ENCODE assay signal across 26 cellular contexts in the genomic region with DNA sequence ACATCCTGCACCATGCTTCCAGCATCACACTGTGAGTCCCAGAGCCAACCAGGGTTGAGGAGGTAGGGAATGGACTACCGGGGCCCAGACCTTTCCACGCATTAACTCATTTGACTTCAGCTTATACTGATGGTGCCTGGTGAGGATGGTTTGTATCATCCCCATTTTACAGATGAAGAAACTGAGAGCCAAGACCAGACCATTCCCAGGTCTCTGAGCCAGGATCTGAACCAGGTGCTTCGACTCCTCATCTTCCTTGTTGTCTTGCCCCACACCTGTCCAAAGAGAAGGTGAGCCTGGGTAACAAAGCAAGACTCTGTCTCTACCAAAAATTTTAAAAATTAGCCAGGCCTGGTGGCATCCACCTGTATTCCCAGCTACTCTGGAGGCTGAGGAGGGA.
"Had no signal": no experiment of that assay in that cellular context is flagged by ENCODE, and none has a peak within 500 bp of the region (broad histone marks: within the 10 kb centered on the region; RNA-seq: fewer than 3 reads in every experiment).

No MANE protein-coding gene starts in this region.

- H3K36me3 ChIP-seq: ascending aorta, breast epithelium had no signal

- H3K27me3 ChIP-seq: ascending aorta, breast epithelium, dorsolateral prefrontal cortex had no signal

- FAIRE-seq: frontal cortex had no signal

- DNase-seq: activated CD4-positive, alpha-beta memory T cell treated with anti-CD3 and anti-CD28 coated beads, Interleukin-2, amount 10 ng/mL, durations not matched to agents 7 days and 5 days; activated CD4-positive, alpha-beta T cell treated with anti-CD3 and anti-CD28 coated beads for 1 hour; activated CD4-positive, alpha-beta T cell treated with anti-CD3 and anti-CD28 coated beads for 4 hours; activated CD4-positive, alpha-beta T cell treated with anti-CD3 and anti-CD28 coated beads, Interleukin-2, amount 10 ng/mL, durations not matched to agents 7 days and 5 days; activated CD4-positive, alpha-beta T cell treated with anti-CD3 and anti-CD28 coated beads, Interleukin-2, amount 50 U/mL, for 4 hours; activated CD8-positive, alpha-beta memory T cell treated with anti-CD3 and anti-CD28 coated beads, Interleukin-2, amount 50 U/mL, for 48 hours; activated gamma-delta T cell; activated naive CD4-positive, alpha-beta T cell; activated naive CD4-positive, alpha-beta T cell treated with anti-CD3 and anti-CD28 coated beads, Interleukin-2, amount 10 ng/mL, durations not matched to agents 7 days and 5 days; activated naive CD8-positive, alpha-beta T cell treated with anti-CD3 and anti-CD28 coated beads, Interleukin-2, amount 10 ng/mL, durations not matched to agents 7 days and 5 days; activated T-cell treated with anti-CD3 and anti-CD28 coated beads for 4 hours; activated T-cell treated with anti-CD3 and anti-CD28 coated beads, Interleukin-2, amount 50 U/mL, for 24 hours; activated T-cell treated with anti-CD3 and anti-CD28 coated beads, Interleukin-2, amount 50 U/mL, for 72 hours; dorsolateral prefrontal cortex; effector memory CD4-positive, alpha-beta T cell; endodermal cell; foreskin fibroblast; head of caudate nucleus; T-helper 17 cell; T1000 had no signal

- H3K9me3 ChIP-seq: ascending aorta, breast epithelium had no signal

- H3K27ac ChIP-seq: ascending aorta, breast epithelium, coronary artery had no signal

- H3K4me3 ChIP-seq: ascending aorta, breast epithelium, coronary artery, dorsolateral prefrontal cortex had no signal

- ATAC-seq: activated naive CD4-positive, alpha-beta T cell treated with anti-CD3 and anti-CD28 coated beads, Interleukin-2, amount 50 U/mL, for 72 hours; activated T-cell treated with anti-CD3 and anti-CD28 coated beads, Interleukin-2, amount 50 U/mL, for 72 hours; esophagus mucosa; T-helper 17 cell had no signal
